ENCODE assay signal across 8 cellular contexts in the genomic region with DNA sequence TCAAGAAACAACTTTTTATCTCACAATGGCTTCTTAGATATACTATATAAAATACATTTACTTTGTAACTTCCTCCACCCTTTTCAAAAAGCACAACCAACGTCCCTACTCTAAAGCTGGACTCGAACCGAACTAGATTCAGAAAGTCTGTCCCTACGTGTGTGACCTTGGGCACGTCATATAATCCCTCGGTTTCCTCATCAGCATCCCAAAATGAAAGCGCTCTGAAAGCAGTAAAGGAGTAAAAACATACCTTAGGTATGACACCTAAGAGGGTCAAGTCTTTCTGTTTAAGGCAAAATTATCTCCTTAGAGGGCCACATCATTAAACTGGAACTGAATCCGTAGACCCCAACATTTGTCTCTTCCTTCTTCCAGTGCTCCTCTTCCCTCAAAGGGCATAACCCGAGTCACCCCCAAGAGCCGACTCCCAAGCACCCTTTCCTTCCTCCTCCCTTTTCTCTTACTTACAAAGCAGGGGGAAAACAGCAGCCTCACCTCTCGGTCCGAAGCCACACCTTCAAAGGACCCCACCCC. TPM values are rescaled to one million over a fixed set of nuclear protein-coding genes. Genes with fewer than 3 reads are reported as not detected.
DNase-seq lines count a peak whose midpoint lies in the region; ATAC-seq, FAIRE-seq and TF ChIP-seq lines count a peak whose summit lies in the region.

No MANE protein-coding gene starts in this region.

- H3K4me1 ChIP-seq in HUES64 (ENCODE audit: insufficient read depth, low read length) (peaks cover 44% of the 10 kb centered on the region), K562 (replicated peaks in 1 of 2; ENCODE audit: control insufficient read depth in 2 of 2, insufficient read depth in 2 of 2, low read length in 2 of 2) (peaks cover 0 to 5% of the 10 kb centered on the region in 2 experiments; a peak in 3 of 5 replicates), mesenchymal stem cell (ENCODE audit: control insufficient read depth, insufficient read depth, low read depth, low read length) (no peaks in the 10 kb centered on the region)

- no peak overlapping the region for H3K4me3 Mint-ChIP-seq in activated T-helper 2 cell treated with anti-CD3 and anti-CD28 coated beads, Interferon-gamma antibody, Interleukin-2, Interleukin-4, amounts not matched to agents 10 μg/mL and 5 μg/mL and 100 μg/mL, durations not matched to agents 14 hours and 24 hours and 36 hours (ENCODE audit: low read depth)

- H2AK5ac ChIP-seq in mesenchymal stem cell (ENCODE audit: low read length, severe bottlenecking): peak overlapping the region; percentile 37

- peak overlapping the region; percentile 63 for H2BK15ac ChIP-seq in mesenchymal stem cell (ENCODE audit: low read depth, poor library complexity, severe bottlenecking)

- no peak for TF ChIP-seq EP300 in K562 (IDR thresholded peaks at IDR 0.05; ENCODE audit: low read length)

- FAIRE-seq in K562 (lab: Jason Lieb, UNC): no peak

- BruUV-seq in K562 (replicated peaks; lab: Mats Ljungman, UMichigan): TSS peak; percentile 52

- H3K27ac ChIP-seq in HUES64 (ENCODE audit: low read depth, low read length) (peak overlapping the region; percentile 95), K562 (ENCODE audit: extremely low read depth, low read depth, low read length) (peak overlapping the region; percentile 96), mesenchymal stem cell (ENCODE audit: low read length, poor library complexity, severe bottlenecking) (peak overlapping the region; percentile 94)

- H3K36me3 ChIP-seq in HUES64 (ENCODE audit: insufficient read depth, low read length) (0 out of 2 replicates have a peak, but pooled peaks cover 2% of the 10 kb centered on the region), K562 (ENCODE audit: control insufficient read depth, insufficient read depth, low read length) (peaks cover 6% of the 10 kb centered on the region; the same call in 2 of the 3 replicates), mesenchymal stem cell (ENCODE audit: control insufficient read depth in 1 of 2, insufficient read depth in 2 of 2, low read depth in 1 of 2, low read length in 2 of 2) (no peaks in the 10 kb centered on the region)

- POLR2A ChIA-PET in K562 (lab: Yijun Ruan, JAX): interaction anchor here (1.0 to 1.9 kb wide), 2 partner anchors 11 to 19 kb away, joined by 3 to 6 read pairs; no protein-coding TSS in a partner anchor

- H3K9me3 Mint-ChIP-seq in activated T-helper 2 cell treated with anti-CD3 and anti-CD28 coated beads, Interferon-gamma antibody, Interleukin-2, Interleukin-4, amounts not matched to agents 10 μg/mL and 5 μg/mL and 100 μg/mL, durations not matched to agents 14 hours and 24 hours and 36 hours: no peaks in the 10 kb centered on the region

- peak overlapping the region; percentile 96; the same call in 1 of the 2 replicates for H2AFZ ChIP-seq in K562 (ENCODE audit: low read depth, low read length)
- H2AFZ ChIP-seq in mesenchymal stem cell (ENCODE audit: low read depth, low read length): peak overlapping the region; percentile 44

- under 1% methylated on average over 12 of the region's 12 CpGs for WGBS in HUES64
- 0% methylated on average over 10 of the region's 12 CpGs for WGBS in K562 (ENCODE audit: insufficient coverage, low coverage, missing lambda C conversion rate)
- WGBS in mesenchymal stem cell: 0% methylated on average over 10 of the region's 12 CpGs

- peak overlapping the region; percentile 93 for H3K9ac ChIP-seq in HUES64 (ENCODE audit: low read depth, low read length)
- peak overlapping the region; percentile 82 to 96 for H3K9ac ChIP-seq in K562 (ENCODE audit: insufficient read depth in 1 of 2, low read depth in 2 of 2, low read length in 2 of 2)
- peak overlapping the region; percentile 96 for H3K9ac ChIP-seq in mesenchymal stem cell (ENCODE audit: low read length)

- peak overlapping the region; percentile 85 for H3K4me3 ChIP-seq in HUES64 (ENCODE audit: low read length)
- H3K4me3 ChIP-seq in K562: peak overlapping the region; percentile 77
- peak overlapping the region; percentile 91 to 97 for H3K4me3 ChIP-seq in mesenchymal stem cell (ENCODE audit: insufficient read depth in 1 of 2, low read depth in 1 of 2, low read length in 2 of 2)

- peaks cover 10% of the 10 kb centered on the region for H3K36me3 Mint-ChIP-seq in activated T-helper 2 cell treated with anti-CD3 and anti-CD28 coated beads, Interferon-gamma antibody, Interleukin-2, Interleukin-4, amounts not matched to agents 10 μg/mL and 5 μg/mL and 100 μg/mL, durations not matched to agents 14 hours and 24 hours and 36 hours (ENCODE audit: low read depth)

- no peak for TF ChIP-seq CTCF in K562 (IDR thresholded peaks at IDR 0.05 in 2 of 3, conservative IDR thresholded peaks at IDR 0.05 in 1 of 3; ENCODE audit: insufficient read depth in 2 of 3, low read depth in 1 of 3, low read length in 3 of 3)

- intact Hi-C loops in K562 (cut with micrococcal nuclease): loop anchor here (1.0 to 5.0 kb wide), 4 partner anchors 10 to 1817 kb away; a partner anchor contains a TSS
- intact Hi-C loops in activated T-helper 2 cell treated with anti-CD3 and anti-CD28 coated beads, Interferon-gamma antibody, Interleukin-2, Interleukin-4, amounts not matched to agents 10 μg/mL and 5 μg/mL and 100 μg/mL, durations not matched to agents 14 hours and 24 hours and 36 hours (cut with micrococcal nuclease): loop anchor here (2.0 to 10.0 kb wide), 3 partner anchors 291 to 363 kb away; a partner anchor contains a TSS

- H4K91ac ChIP-seq in mesenchymal stem cell (ENCODE audit: low read length): peak overlapping the region; percentile 55

- peak overlapping the region in 1 of 2 experiments; percentile 6 for H2BK12ac ChIP-seq in mesenchymal stem cell (ENCODE audit: low read length in 2 of 2)

- DNase-seq in AML-193 (lab: John Stamatoyannopoulos, UW) (peak; percentile 54 to 67), K562 (ENCODE audit: extremely low read depth in 1 of 4, low spot score in 3 of 4) (no peak), mesenchymal stem cell (peak; percentile 59), NCI-H446 treated with DMSO at 0.1 percent for 48 hours (lab: John Stamatoyannopoulos, UW) (no peak)
- DNase-seq in activated T-helper 2 cell treated with anti-CD3 and anti-CD28 coated beads, Interferon-gamma antibody, Interleukin-2, Interleukin-4, amounts not matched to agents 10 μg/mL and 5 μg/mL and 100 μg/mL, durations not matched to agents 14 hours and 24 hours and 36 hours (ENCODE audit: low spot score): no peak

- H3K79me1 ChIP-seq in mesenchymal stem cell (replicated peaks; ENCODE audit: low read length, poor library complexity, severe bottlenecking): peaks cover 3% of the 10 kb centered on the region

- no peak overlapping the region for H2BK5ac ChIP-seq in mesenchymal stem cell (ENCODE audit: low read depth, low read length, poor library complexity, severe bottlenecking)

- H4K20me1 ChIP-seq in K562 (replicated peaks; ENCODE audit: control insufficient read depth, insufficient read depth, low read length): 0 out of 2 replicates have a peak, but pooled peaks cover 5% of the 10 kb centered on the region

- peak overlapping the region; percentile 88 to 97 for H3K18ac ChIP-seq in mesenchymal stem cell (ENCODE audit: low read depth in 1 of 2, low read length in 2 of 2)

- peaks cover 19% of the 10 kb centered on the region for H3K4me1 Mint-ChIP-seq in activated T-helper 2 cell treated with anti-CD3 and anti-CD28 coated beads, Interferon-gamma antibody, Interleukin-2, Interleukin-4, amounts not matched to agents 10 μg/mL and 5 μg/mL and 100 μg/mL, durations not matched to agents 14 hours and 24 hours and 36 hours (ENCODE audit: low read depth)

- H3K27me3 Mint-ChIP-seq in activated T-helper 2 cell treated with anti-CD3 and anti-CD28 coated beads, Interferon-gamma antibody, Interleukin-2, Interleukin-4, amounts not matched to agents 10 μg/mL and 5 μg/mL and 100 μg/mL, durations not matched to agents 14 hours and 24 hours and 36 hours (ENCODE audit: low read depth): peaks cover 7% of the 10 kb centered on the region

- H3K9me3 ChIP-seq in HUES64 (ENCODE audit: insufficient read depth, low read depth, low read length) (no peaks in the 10 kb centered on the region), K562 (replicated peaks; ENCODE audit: control insufficient read depth, insufficient read depth, low read depth, low read length) (no peaks in the 10 kb centered on the region), mesenchymal stem cell (ENCODE audit: control insufficient read depth, low read length) (no peaks in the 10 kb centered on the region)

- H3K27me3 ChIP-seq in HUES64 (ENCODE audit: insufficient read depth, low read length): no peaks in the 10 kb centered on the region; the same call in 1 of the 2 replicates
- no peaks in the 10 kb centered on the region for H3K27me3 ChIP-seq in K562 (ENCODE audit: control insufficient read depth in 2 of 2, insufficient read depth in 2 of 2, low read length in 2 of 2)
- H3K27me3 ChIP-seq in mesenchymal stem cell (ENCODE audit: control insufficient read depth in 1 of 2, insufficient read depth in 1 of 2, low read length in 2 of 2): no peaks in the 10 kb centered on the region

- H3K23ac ChIP-seq in mesenchymal stem cell (ENCODE audit: low read length in 2 of 2): peak overlapping the region in 1 of 2 experiments; percentile 75

- CTCF ChIA-PET in K562 (lab: Yijun Ruan, JAX; ENCODE audit: low intra/inter-chr PET ratio): no interaction called here

- peaks cover 86% of the 10 kb centered on the region for H3K79me2 ChIP-seq in K562 (ENCODE audit: control insufficient read depth, insufficient read depth, low read length)

- peak; percentile 86 for TF ChIP-seq POLR2A in K562 (conservative IDR thresholded peaks at IDR 0.05)

- no peaks in the 10 kb centered on the region for H3K9me1 ChIP-seq in K562 (ENCODE audit: control insufficient read depth, insufficient read depth, low read length)

- TF ChIP-seq RAD21 in K562 (CRISPR knock-in tag; conservative IDR thresholded peaks at IDR 0.05 in 1 of 2, IDR thresholded peaks at IDR 0.05 in 1 of 2): no peak

- in situ Hi-C loops in K562 (cut with MboI): no loop called here

- peak overlapping the region in 1 of 2 experiments; percentile 92 for H3K4ac ChIP-seq in mesenchymal stem cell (ENCODE audit: low read depth in 1 of 2, low read length in 2 of 2)

- ATAC-seq in K562 (peak; percentile 3), HG02763 (IDR thresholded peaks at IDR 0.05; ENCODE audit: unreplicated experiment) (no peak), GM19455 (IDR thresholded peaks at IDR 0.05; ENCODE audit: unreplicated experiment) (no peak)

- H3K27ac Mint-ChIP-seq in activated T-helper 2 cell treated with anti-CD3 and anti-CD28 coated beads, Interferon-gamma antibody, Interleukin-2, Interleukin-4, amounts not matched to agents 10 μg/mL and 5 μg/mL and 100 μg/mL, durations not matched to agents 14 hours and 24 hours and 36 hours: no peak overlapping the region

- H2BK120ac ChIP-seq in mesenchymal stem cell (ENCODE audit: low read depth, low read length): peak overlapping the region; percentile 21

- H4K8ac ChIP-seq in mesenchymal stem cell (ENCODE audit: low read length): peak overlapping the region; percentile 88

- H3K4me2 ChIP-seq in K562 (ENCODE audit: insufficient read depth, low read length) (peak overlapping the region; percentile 93), mesenchymal stem cell (ENCODE audit: low read length, poor library complexity, severe bottlenecking) (peak overlapping the region; percentile 78)

- no peak overlapping the region for H3K14ac ChIP-seq in mesenchymal stem cell (ENCODE audit: low read length in 2 of 2)

RNA-seq across cellular contexts. Expression of a gene that starts 0.7 kb away (rescaled TPM):
- polyA plus RNA-seq in HUES64 (2013, experiment 1 of 2): 73.6 TPM
- 77.4 TPM for polyA plus RNA-seq in HUES64 (2013, experiment 2 of 2)
- total RNA-seq in K562 (2011; cell fraction: chromatin; rRNA removed; ENCODE audit: low replicate concordance): 50.4 and 117 TPM in 2 replicates
- total RNA-seq in K562 (2011; cell fraction: nucleolus; rRNA removed): 19.3 and 30.0 TPM in 2 replicates
- 62.3 and 77.0 TPM in 2 replicates for total RNA-seq in K562 (2011; cell fraction: nucleoplasm; rRNA removed)
- total RNA-seq in K562 (2014; rRNA removed) (189 and 206 TPM in 2 replicates), K562 (2014; rRNA removed; fragmentation: Illumina TruSeq; extraction: Trizol) (217 and 246 TPM in 2 replicates), K562 (2015; rRNA removed; fragmentation: Illumina TruSeq; extraction: Trizol) (170 and 178 TPM in 2 replicates), K562 (2021) (121 and 134 TPM in 2 replicates)
- polyA plus RNA-seq in K562 (2011; rRNA removed) (144 and 233 TPM in 2 replicates), K562 (2014; fragmentation: Illumina TruSeq; extraction: Trizol) (218 and 276 TPM in 2 replicates), K562 (2014; fragmentation: Nextera tagmentation; extraction: Ambion mirVana) (100 to 1,000 TPM; 423 to 476 TPM), K562 (2014; rRNA removed) (219 and 232 TPM in 2 replicates)
- 29.7 and 71.9 TPM in 2 replicates for polyA plus RNA-seq in K562 (2011; cell fraction: cytosol; rRNA removed)
- polyA plus RNA-seq in K562 (2011; cell fraction: nucleus; rRNA removed): 20.8 and 35.1 TPM in 2 replicates
- 84.4 and 141 TPM in 2 replicates for polyA plus RNA-seq in K562 (2012)
- polyA minus RNA-seq in K562 (2011; rRNA and poly(A)+ RNA removed): 144 and 152 TPM in 2 replicates
- polyA minus RNA-seq in K562 (2011; cell fraction: cytosol; rRNA and poly(A)+ RNA removed): 32.6 and 52.1 TPM in 2 replicates
- 60.0 and 103 TPM in 2 replicates for polyA minus RNA-seq in K562 (2011; cell fraction: nucleus; rRNA and poly(A)+ RNA removed)
- polyA plus RNA-seq in mesenchymal stem cell (2013, experiment 1 of 2): 79.4 TPM
- 84.7 TPM for polyA plus RNA-seq in mesenchymal stem cell (2013, experiment 2 of 2)
- total RNA-seq in activated T-helper 2 cell treated with anti-CD3 and anti-CD28 coated beads, Interferon-gamma antibody, Interleukin-2, Interleukin-4, amounts not matched to agents 10 μg/mL and 5 μg/mL and 100 μg/mL, durations not matched to agents 14 hours and 24 hours and 36 hours: 73.8 and 80.9 TPM in 2 replicates

RNA-seq across cellular contexts. Expression of a gene that starts 1.5 kb away (rescaled TPM):
- 6.4 TPM for polyA plus RNA-seq in HUES64 (2013, experiment 1 of 2)
- 6.8 TPM for polyA plus RNA-seq in HUES64 (2013, experiment 2 of 2)
- total RNA-seq in K562 (2011; cell fraction: chromatin; rRNA removed; ENCODE audit: low replicate concordance): 5.4 and 9.8 TPM in 2 replicates
- 6.3 and 10.8 TPM in 2 replicates for total RNA-seq in K562 (2011; cell fraction: nucleolus; rRNA removed)
- 12.2 and 14.2 TPM in 2 replicates for total RNA-seq in K562 (2011; cell fraction: nucleoplasm; rRNA removed)
- total RNA-seq in K562 (2014; rRNA removed): 1.6 and 2.2 TPM in 2 replicates
- total RNA-seq in K562 (2014; rRNA removed; fragmentation: Illumina TruSeq; extraction: Trizol): 3.5 and 4.3 TPM in 2 replicates
- 1.7 TPM in 2 replicates for total RNA-seq in K562 (2015; rRNA removed; fragmentation: Illumina TruSeq; extraction: Trizol)
- total RNA-seq in K562 (2021): 2.2 and 2.8 TPM in 2 replicates
- polyA plus RNA-seq in K562 (2011; rRNA removed): 3.9 and 8.9 TPM in 2 replicates
- polyA plus RNA-seq in K562 (2011; cell fraction: cytosol; rRNA removed): 0.94 and 1.4 TPM in 2 replicates
- polyA plus RNA-seq in K562 (2011; cell fraction: nucleus; rRNA removed): 0.94 and 1.00 TPM in 2 replicates
- 2.3 and 2.5 TPM in 2 replicates for polyA plus RNA-seq in K562 (2012)
- polyA plus RNA-seq in K562 (2014; fragmentation: Illumina TruSeq; extraction: Trizol): 2.4 and 3.8 TPM in 2 replicates
- 1 to 10 TPM; 9.5 to 9.9 TPM for polyA plus RNA-seq in K562 (2014; fragmentation: Nextera tagmentation; extraction: Ambion mirVana)
- polyA plus RNA-seq in K562 (2014; rRNA removed): 1.6 and 1.9 TPM in 2 replicates
- polyA minus RNA-seq in K562 (2011; rRNA and poly(A)+ RNA removed): 2.9 and 4.8 TPM in 2 replicates
- polyA minus RNA-seq in K562 (2011; cell fraction: cytosol; rRNA and poly(A)+ RNA removed): 2.4 and 2.6 TPM in 2 replicates
- polyA minus RNA-seq in K562 (2011; cell fraction: nucleus; rRNA and poly(A)+ RNA removed): 4.0 and 6.8 TPM in 2 replicates
- polyA plus RNA-seq in mesenchymal stem cell (2013, experiment 1 of 2): 2.0 TPM
- polyA plus RNA-seq in mesenchymal stem cell (2013, experiment 2 of 2): 2.0 TPM
- 0.46 and 0.71 TPM in 2 replicates for total RNA-seq in activated T-helper 2 cell treated with anti-CD3 and anti-CD28 coated beads, Interferon-gamma antibody, Interleukin-2, Interleukin-4, amounts not matched to agents 10 μg/mL and 5 μg/mL and 100 μg/mL, durations not matched to agents 14 hours and 24 hours and 36 hours

Comparison
In these comparisons a context has a peak if more than half of its experiments do, and no peak if none do; other contexts are left out.
1. DNase-seq: peak in AML-193 (2 of 2) and mesenchymal stem cell (single experiment); none in K562 (0 of 4), NCI-H446 treated with DMSO at 0.1 percent for 48 hours (single experiment) and activated T-helper 2 cell treated with anti-CD3 and anti-CD28 coated beads, Interferon-gamma antibody, Interleukin-2, Interleukin-4, amounts not matched to agents 10 μg/mL and 5 μg/mL and 100 μg/mL, durations not matched to agents 14 hours and 24 hours and 36 hours (single experiment).
2. Peak in every context shown above with its lines, with median percentiles within 50 percentile points of each other: H3K27ac ChIP-seq, H3K4me3 ChIP-seq and H3K9ac ChIP-seq.